Comparison of ENCODE assay signal across 10 cellular contexts in genomic region chr16:85360323-85361277, GRCh38.
DNase-seq lines count a peak whose midpoint lies in the region; ATAC-seq and TF ChIP-seq lines count a peak whose summit lies in the region.
"Had no signal": no experiment of that assay in that cellular context is flagged by ENCODE, and none has a peak within 500 bp of the region (broad histone marks: within the 10 kb centered on the region; RNA-seq: fewer than 3 reads in every experiment).

No MANE protein-coding gene starts in this region.

- H3K36me3 ChIP-seq in OCI-LY7 (ENCODE audit: insufficient read depth, low read length) (no peaks in the 10 kb centered on the region), right lobe of liver (no peaks in the 10 kb centered on the region)
- H3K36me3 ChIP-seq: heart right ventricle had no signal

- no peaks in the 10 kb centered on the region for H3K36me3 Mint-ChIP-seq in CD4-positive, alpha-beta T cell (ENCODE audit: low read depth)

- no peak overlapping the region for H3K27ac Mint-ChIP-seq in CD4-positive, alpha-beta T cell

- TF ChIP-seq POLR2A in right lobe of liver (IDR thresholded peaks at IDR 0.05), result no peak

- peaks cover 7% of the 10 kb centered on the region for H3K27me3 Mint-ChIP-seq in CD4-positive, alpha-beta T cell

- peak overlapping the region; percentile 37; the same call in 1 of the 2 replicates for H3K4me2 ChIP-seq in OCI-LY7 (ENCODE audit: low read length)

- BruUV-seq in OCI-LY7 (replicated peaks; lab: Mats Ljungman, UMichigan), result no TSS peak

- no peaks in the 10 kb centered on the region for H3K9me3 Mint-ChIP-seq in CD4-positive, alpha-beta T cell

- H4K20me1 ChIP-seq in OCI-LY7 (ENCODE audit: insufficient read depth, low read length), result no peaks in the 10 kb centered on the region

- H3K27me3 ChIP-seq in CD4-positive, alpha-beta T cell (ENCODE audit: control insufficient read depth, insufficient read depth, low read length), result no peaks in the 10 kb centered on the region
- H3K27me3 ChIP-seq in right lobe of liver, result no peaks in the 10 kb centered on the region
- H3K27me3 ChIP-seq: heart right ventricle had no signal

- H3K9me2 ChIP-seq in OCI-LY7 (ENCODE audit: insufficient read depth, low read length), result no peaks in the 10 kb centered on the region

- no peak overlapping the region for H3K4me3 ChIP-seq in OCI-LY7 (ENCODE audit: low read depth, low read length, poor library complexity, severe bottlenecking)
- peak overlapping the region in 1 of 3 donors; percentile 56 for H3K4me3 ChIP-seq in right lobe of liver
- H3K4me3 ChIP-seq: heart right ventricle had no signal

- no peak for TF ChIP-seq CTCF in CD4-positive, alpha-beta T cell (IDR thresholded peaks at IDR 0.05)
- TF ChIP-seq CTCF in OCI-LY7 (conservative IDR thresholded peaks at IDR 0.05; ENCODE audit: low read length), result no peak
- no peak for TF ChIP-seq CTCF in right lobe of liver (IDR thresholded peaks at IDR 0.05)

- no peak overlapping the region for H3K27ac ChIP-seq in CD4-positive, alpha-beta T cell (ENCODE audit: low read depth, low read length)
- H3K27ac ChIP-seq in OCI-LY7 (ENCODE audit: low read depth, low read length, poor library complexity, severe bottlenecking) (no peak overlapping the region), right lobe of liver (peak overlapping the region in 2 of 3 donors; percentile 54 to 56)
- H3K27ac ChIP-seq: heart right ventricle had no signal

- no peak overlapping the region for H2AFZ ChIP-seq in OCI-LY7 (ENCODE audit: low read length)

- CTCF ChIA-PET in CD4-positive, alpha-beta T cell (lab: Charles Lee), result no interaction called here
- CTCF ChIA-PET in OCI-LY7 (lab: Charles Lee; ENCODE audit: unreplicated experiment), result interaction anchor here (0.6 to 1.1 kb wide), 2 partner anchors 26 to 30 kb away, joined by 4 read pairs; no protein-coding TSS in a partner anchor

- peak; percentile 72 for ATAC-seq in CD4-positive, alpha-beta T cell (ENCODE audit: poor library complexity)
- ATAC-seq in right lobe of liver (peak; percentile 31 to 43 (median 38)), HG02678 (IDR thresholded peaks at IDR 0.05; ENCODE audit: unreplicated experiment) (no peak)

- no peak overlapping the region for H3K4me3 Mint-ChIP-seq in CD4-positive, alpha-beta T cell

- no peaks in the 10 kb centered on the region for H3K4me1 Mint-ChIP-seq in CD4-positive, alpha-beta T cell (ENCODE audit: low read depth)

- DNase-seq in CD4-positive, alpha-beta T cell, result peak in 2 of 10 experiments; percentile 7 to 38
- peak; percentile 96 for DNase-seq in NCI-H1105 treated with DMSO at 0.1 percent for 48 hours (lab: John Stamatoyannopoulos, UW)
- peak; percentile 68 for DNase-seq in OCI-LY7 (ENCODE audit: low spot score)
- peak; percentile 76 to 78 (median 76) for DNase-seq in right lobe of liver
- no peak for DNase-seq in CD1c-positive myeloid dendritic cell (ENCODE audit: extremely low spot score)
- no peak for DNase-seq in OCI-M1 (lab: John Stamatoyannopoulos, UW)
- no peak for DNase-seq in HCEC 1CT
- DNase-seq: C1 segment of cervical spinal cord, heart right ventricle had no signal

- H3K9me3 ChIP-seq in CD4-positive, alpha-beta T cell (ENCODE audit: control insufficient read depth, low read length), result no peaks in the 10 kb centered on the region
- H3K9me3 ChIP-seq in OCI-LY7 (ENCODE audit: low read length), result no peaks in the 10 kb centered on the region
- no peaks in the 10 kb centered on the region for H3K9me3 ChIP-seq in right lobe of liver

- WGBS in right lobe of liver (ENCODE audit: insufficient coverage, low coverage, low lambda C conversion rate, missing lambda C conversion rate), result 46% methylated on average over 15 of the region's 38 CpGs

- intact Hi-C loops in CD4-positive, alpha-beta T cell (cut with DNase I, micrococcal nuclease), result no loop called here
- intact Hi-C loops in OCI-LY7 (cut with micrococcal nuclease; ENCODE audit: unreplicated experiment), result loop anchor here (5.0 kb wide), 1 partner anchor 58 kb away; no protein-coding TSS in a partner anchor
- intact Hi-C loops in right lobe of liver (cut with DNase I), result no loop called here

- H3K4me1 ChIP-seq in OCI-LY7 (ENCODE audit: insufficient read depth, low read length, poor library complexity, severe bottlenecking) (peaks cover 12% of the 10 kb centered on the region), right lobe of liver (peaks cover 0 to 32% (median 15%) of the 10 kb centered on the region in 4 donors)

- H3K79me2 ChIP-seq in OCI-LY7 (ENCODE audit: insufficient read depth, low read depth, low read length), result no peaks in the 10 kb centered on the region

- POLR2A ChIA-PET in CD4-positive, alpha-beta T cell (lab: Charles Lee), result no interaction called here
- POLR2A ChIA-PET in OCI-LY7 (lab: Charles Lee), result no interaction called here

Comparison
In these comparisons a context has a peak if more than half of its experiments do, and no peak if none do; other contexts are left out.
1. DNase-seq: peak in NCI-H1105 treated with DMSO at 0.1 percent for 48 hours (single experiment), OCI-LY7 (single experiment) and right lobe of liver (3 of 3); none in CD1c-positive myeloid dendritic cell (single experiment), OCI-M1 (single experiment) and HCEC 1CT (single experiment).
2. H3K27ac ChIP-seq: peak in right lobe of liver (2 of 3); none in CD4-positive, alpha-beta T cell (single experiment) and OCI-LY7 (single experiment).